10 cellular contexts compared by ENCODE assay signal in genomic region chr5:173274771-173275170, GRCh38.
ATAC-seq and TF ChIP-seq lines count a peak whose summit lies in the region.
"Had no signal": no experiment of that assay in that cellular context is flagged by ENCODE, and none has a peak within 500 bp of the region (broad histone marks: within the 10 kb centered on the region; RNA-seq: fewer than 3 reads in every experiment).

No MANE protein-coding gene starts in this region.

- POLR2A ChIA-PET in HEK293 (lab: Yijun Ruan, JAX) = no interaction called here

- TF ChIP-seq CTCF in HEK293 (tag by site-specific recombination; IDR thresholded peaks at IDR 0.05) = no peak

- no peak overlapping the region for H3K27ac ChIP-seq in HEK293 (ENCODE audit: extremely low read depth, low read depth, low read length)
- H3K27ac ChIP-seq: 22Rv1; A549; BLaER1; BLaER1 treated with 17β-estradiol and CSF1 and Interleukin-3, amounts not matched to agents 10 nM and 100 nM; C4-2B had no signal

- no peak overlapping the region for H3K4me3 ChIP-seq in HEK293 (ENCODE audit: low read depth, low read length)
- H3K4me3 ChIP-seq: A549; BLaER1; BLaER1 treated with 17β-estradiol and CSF1 and Interleukin-3, amounts not matched to agents 10 nM and 100 nM had no signal

- H3K4me1 ChIP-seq in HEK293 (ENCODE audit: control insufficient read depth, insufficient read depth, low read length) = no peaks in the 10 kb centered on the region
- H3K4me1 ChIP-seq: BE2C, Caco-2 had no signal

- CTCF ChIA-PET in HEK293 (lab: Yijun Ruan, JAX) = interaction anchor here (0.6 to 1.0 kb wide), 5 partner anchors 9 to 651 kb away, joined by 3 to 4 read pairs (median 3); no protein-coding TSS in a partner anchor

- no peak for ATAC-seq in HG03469 (IDR thresholded peaks at IDR 0.05; ENCODE audit: unreplicated experiment)
- ATAC-seq: A549; CD8-positive, alpha-beta T cell had no signal

- H3K9me3 ChIP-seq in HEK293 (ENCODE audit: control insufficient read depth, insufficient read depth, low read depth, low read length) = peaks cover 2% of the 10 kb centered on the region; the same call in 1 of the 2 replicates
- H3K9me3 ChIP-seq: BE2C; BLaER1; BLaER1 treated with 17β-estradiol and CSF1 and Interleukin-3, amounts not matched to agents 10 nM and 100 nM had no signal

- no peaks in the 10 kb centered on the region for H3K36me3 ChIP-seq in HEK293 (ENCODE audit: control insufficient read depth in 2 of 2, insufficient read depth in 1 of 2, low read length in 2 of 2)
- H3K36me3 ChIP-seq: BE2C; BLaER1; BLaER1 treated with 17β-estradiol and CSF1 and Interleukin-3, amounts not matched to agents 10 nM and 100 nM had no signal

TF ChIP-seq in HEK293, 187 proteins besides CTCF, POLR2A, EP300 and RAD21:
- peak; percentile 93; the same call in 1 of the 2 replicates for TF ChIP-seq ZNF624 (tag by site-specific recombination; IDR thresholded peaks at IDR 0.05)
- TF ChIP-seq ZNF830 (tag by site-specific recombination; IDR thresholded peaks at IDR 0.05; ENCODE audit: low read depth) = no peak
TF ChIP-seq in HEK293: peak in this region for 1.
